ENCODE assay signal across 8 cellular contexts in genomic region chr18:805008-805754, GRCh38. TPM values are rescaled to one million over a fixed set of nuclear protein-coding genes. Genes with fewer than 3 reads are reported as not detected.
DNase-seq lines count a peak whose midpoint lies in the region; ATAC-seq and TF ChIP-seq lines count a peak whose summit lies in the region.

No MANE protein-coding gene starts in this region.

- ATAC-seq in SK-N-SH treated with all-trans-retinoic acid at 6 μM for 48 hours (no peak), HG02642 (IDR thresholded peaks at IDR 0.05; ENCODE audit: poor library complexity, unreplicated experiment) (peak; percentile 53), HG03457 (IDR thresholded peaks at IDR 0.05; ENCODE audit: unreplicated experiment) (no peak)

- H3K9ac ChIP-seq in SK-N-SH, result no peak overlapping the region
- H3K9ac ChIP-seq in neuronal stem cell (ENCODE audit: low read depth, low read length, poor library complexity), result no peak overlapping the region

- peak overlapping the region; percentile 1; the same call in 1 of the 2 replicates for H3K4me2 ChIP-seq in SK-N-SH
- no peak overlapping the region for H3K4me2 ChIP-seq in neuronal stem cell (ENCODE audit: insufficient read depth, low read length, poor library complexity, severe bottlenecking)

- peaks cover 41% of the 10 kb centered on the region for H4K20me1 ChIP-seq in SK-N-SH (ENCODE audit: insufficient read depth)

- TF ChIP-seq EP300 in SK-N-SH (IDR thresholded peaks at IDR 0.05; ENCODE audit: borderline replicate concordance in 1 of 2, low read depth in 1 of 2, low read length in 1 of 2), result no peak

- no peaks in the 10 kb centered on the region for H3K9me3 Mint-ChIP-seq in activated T-helper 2 cell treated with anti-CD3 and anti-CD28 coated beads, Interferon-gamma antibody, Interleukin-2, Interleukin-4, amounts not matched to agents 10 μg/mL and 5 μg/mL and 100 μg/mL, durations not matched to agents 14 hours and 24 hours and 36 hours
- no peaks in the 10 kb centered on the region for H3K9me3 Mint-ChIP-seq in progenitor cell of endocrine pancreas (ENCODE audit: low read depth)

- H3K36me3 Mint-ChIP-seq in activated T-helper 2 cell treated with anti-CD3 and anti-CD28 coated beads, Interferon-gamma antibody, Interleukin-2, Interleukin-4, amounts not matched to agents 10 μg/mL and 5 μg/mL and 100 μg/mL, durations not matched to agents 14 hours and 24 hours and 36 hours (ENCODE audit: low read depth), result peaks cover 26% of the 10 kb centered on the region
- peaks cover 2% of the 10 kb centered on the region for H3K36me3 Mint-ChIP-seq in progenitor cell of endocrine pancreas (ENCODE audit: insufficient read depth)

- TF ChIP-seq CTCF in SK-N-SH (IDR thresholded peaks at IDR 0.05) (no peak), progenitor cell of endocrine pancreas (IDR thresholded peaks at IDR 0.05; ENCODE audit: unreplicated experiment) (no peak)

- no peak overlapping the region for H3K18ac ChIP-seq in neuronal stem cell (ENCODE audit: low read length)

- H2BK5ac ChIP-seq in neuronal stem cell (ENCODE audit: low read length), result no peak overlapping the region

- intact Hi-C loops in activated T-helper 2 cell treated with anti-CD3 and anti-CD28 coated beads, Interferon-gamma antibody, Interleukin-2, Interleukin-4, amounts not matched to agents 10 μg/mL and 5 μg/mL and 100 μg/mL, durations not matched to agents 14 hours and 24 hours and 36 hours (cut with micrococcal nuclease), result no loop called here

- H3K23ac ChIP-seq in neuronal stem cell (ENCODE audit: low read depth, low read length, poor library complexity), result no peak overlapping the region

- 68% methylated on average over 5 of the region's 5 CpGs for WGBS in SK-N-SH (ENCODE audit: low lambda C conversion rate)
- no CpG with 5 or more reads among the region's 5 CpGs for WGBS in neuronal stem cell (ENCODE audit: extremely low coverage in 2 of 2, insufficient read length in 2 of 2, insufficient replicate concordance in 1 of 2), 2 donors

- H2BK120ac ChIP-seq in neuronal stem cell (ENCODE audit: low read depth, low read length), result no peak overlapping the region

- H2AFZ ChIP-seq in SK-N-SH (ENCODE audit: low read depth), result no peak overlapping the region
- H2AFZ ChIP-seq in neuronal stem cell (ENCODE audit: low read length), result no peak overlapping the region

- H3K4me1 Mint-ChIP-seq in activated T-helper 2 cell treated with anti-CD3 and anti-CD28 coated beads, Interferon-gamma antibody, Interleukin-2, Interleukin-4, amounts not matched to agents 10 μg/mL and 5 μg/mL and 100 μg/mL, durations not matched to agents 14 hours and 24 hours and 36 hours (ENCODE audit: low read depth), result peaks cover 61% of the 10 kb centered on the region
- peaks cover 22% of the 10 kb centered on the region for H3K4me1 Mint-ChIP-seq in progenitor cell of endocrine pancreas (ENCODE audit: low read depth)

- no peak overlapping the region for H3K4ac ChIP-seq in neuronal stem cell (ENCODE audit: low read length)

- H2BK15ac ChIP-seq in neuronal stem cell (ENCODE audit: low read length), result no peak overlapping the region

- H3K4me3 ChIP-seq in SK-N-SH (ENCODE audit: low read depth in 2 of 2, low read length in 1 of 2) (no peak overlapping the region), neuronal stem cell (ENCODE audit: low read length in 2 of 2) (no peak overlapping the region)

- TF ChIP-seq RAD21 in SK-N-SH (IDR thresholded peaks at IDR 0.05; ENCODE audit: low read length), result no peak

- H3K9me2 ChIP-seq in SK-N-SH, result no peaks in the 10 kb centered on the region

- no peak overlapping the region for H4K8ac ChIP-seq in neuronal stem cell (ENCODE audit: low read depth, low read length)

- peak overlapping the region; percentile 45 for H3K4me3 Mint-ChIP-seq in activated T-helper 2 cell treated with anti-CD3 and anti-CD28 coated beads, Interferon-gamma antibody, Interleukin-2, Interleukin-4, amounts not matched to agents 10 μg/mL and 5 μg/mL and 100 μg/mL, durations not matched to agents 14 hours and 24 hours and 36 hours (ENCODE audit: low read depth)
- H3K4me3 Mint-ChIP-seq in progenitor cell of endocrine pancreas (ENCODE audit: low read depth), result no peak overlapping the region

- no peak overlapping the region for H3K27ac ChIP-seq in SK-N-SH (ENCODE audit: low read depth in 2 of 2, low read length in 1 of 2)
- H3K27ac ChIP-seq in neuronal stem cell (replicated peaks; ENCODE audit: low read length), result no peak overlapping the region

- peak overlapping the region; percentile 42 for H3K27ac Mint-ChIP-seq in activated T-helper 2 cell treated with anti-CD3 and anti-CD28 coated beads, Interferon-gamma antibody, Interleukin-2, Interleukin-4, amounts not matched to agents 10 μg/mL and 5 μg/mL and 100 μg/mL, durations not matched to agents 14 hours and 24 hours and 36 hours
- peak overlapping the region; percentile 17 for H3K27ac Mint-ChIP-seq in progenitor cell of endocrine pancreas

- no peaks in the 10 kb centered on the region; a peak in 2 of 4 replicates for H3K4me1 ChIP-seq in SK-N-SH (ENCODE audit: control insufficient read depth in 1 of 2, insufficient read depth in 2 of 2, low read depth in 1 of 2, low read length in 1 of 2)
- H3K4me1 ChIP-seq in neuronal stem cell (ENCODE audit: control insufficient read depth in 2 of 2, insufficient read depth in 1 of 2, low read depth in 1 of 2, low read length in 2 of 2), result peaks cover 0 to 9% of the 10 kb centered on the region in 2 donors

- H3F3A ChIP-seq in SK-N-SH (replicated peaks; ENCODE audit: insufficient read depth), result no peaks in the 10 kb centered on the region

- H4K91ac ChIP-seq in neuronal stem cell (ENCODE audit: low read depth, low read length, poor library complexity), result no peak overlapping the region

- no peaks in the 10 kb centered on the region for H3K36me3 ChIP-seq in SK-N-SH (replicated peaks in 1 of 2; ENCODE audit: control insufficient read depth in 1 of 2, insufficient read depth in 2 of 2, low read length in 1 of 2)
- H3K36me3 ChIP-seq in neuronal stem cell (replicated peaks in 1 of 2; ENCODE audit: control insufficient read depth in 2 of 2, insufficient read depth in 2 of 2, low read length in 2 of 2), result no peaks in the 10 kb centered on the region

- peaks cover 84% of the 10 kb centered on the region for H3K79me2 ChIP-seq in SK-N-SH (ENCODE audit: insufficient read depth)

- POLR2A ChIA-PET in SK-N-SH (lab: Yijun Ruan, JAX), result no interaction called here

- H3K27me3 ChIP-seq in SK-N-SH (ENCODE audit: insufficient read depth) (peaks cover 11% of the 10 kb centered on the region; the same call in 1 of the 2 replicates), neuronal stem cell (ENCODE audit: control insufficient read depth in 3 of 3, insufficient read depth in 3 of 3, low read depth in 1 of 3, low read length in 3 of 3) (no peaks in the 10 kb centered on the region)

- H2BK12ac ChIP-seq in neuronal stem cell (ENCODE audit: low read length), result no peak overlapping the region

- CTCF ChIA-PET in SK-N-SH (lab: Yijun Ruan, JAX), result interaction anchor here (1.4 kb wide), 1 partner anchor 93 kb away, joined by 3 read pairs; the partner anchor contains the start of gene ENOSF1

- H3K9me3 ChIP-seq in SK-N-SH, result no peaks in the 10 kb centered on the region
- no peaks in the 10 kb centered on the region for H3K9me3 ChIP-seq in neuronal stem cell (replicated peaks in 1 of 2; ENCODE audit: control insufficient read depth in 2 of 2, insufficient read depth in 1 of 2, low read depth in 1 of 2, low read length in 2 of 2)

- no peak overlapping the region for H3K14ac ChIP-seq in neuronal stem cell (ENCODE audit: low read length)

- H3K27me3 Mint-ChIP-seq in activated T-helper 2 cell treated with anti-CD3 and anti-CD28 coated beads, Interferon-gamma antibody, Interleukin-2, Interleukin-4, amounts not matched to agents 10 μg/mL and 5 μg/mL and 100 μg/mL, durations not matched to agents 14 hours and 24 hours and 36 hours (ENCODE audit: low read depth), result no peaks in the 10 kb centered on the region
- no peaks in the 10 kb centered on the region for H3K27me3 Mint-ChIP-seq in progenitor cell of endocrine pancreas

- DNase-seq in SK-N-SH, result no peak
- DNase-seq in activated T-helper 2 cell treated with anti-CD3 and anti-CD28 coated beads, Interferon-gamma antibody, Interleukin-2, Interleukin-4, amounts not matched to agents 10 μg/mL and 5 μg/mL and 100 μg/mL, durations not matched to agents 14 hours and 24 hours and 36 hours (ENCODE audit: low spot score), result no peak
- no peak for DNase-seq in progenitor cell of endocrine pancreas (ENCODE audit: low spot score, unreplicated experiment)
- no peak for DNase-seq in neuronal stem cell (ENCODE audit: low spot score)
- no peak for DNase-seq in activated CD8-positive, alpha-beta memory T cell treated with anti-CD3 and anti-CD28 coated beads for 24 hours

- no peaks in the 10 kb centered on the region for H3K79me1 ChIP-seq in neuronal stem cell (ENCODE audit: low read depth, low read length)

- H2AK5ac ChIP-seq in neuronal stem cell (ENCODE audit: low read depth, low read length), result no peak overlapping the region

TF ChIP-seq in SK-N-SH, 30 proteins besides CTCF, POLR2A, EP300 and RAD21 (continues in another document):
- TF ChIP-seq RXRA (IDR thresholded peaks at IDR 0.05; ENCODE audit: borderline replicate concordance, low read depth) (no peak), SMC3 (IDR thresholded peaks at IDR 0.05; ENCODE audit: low read depth, low read length) (no peak), TCF12 (IDR thresholded peaks at IDR 0.05) (no peak), MEF2A (IDR thresholded peaks at IDR 0.05; ENCODE audit: borderline replicate concordance, low read depth) (no peak)

TF ChIP-seq in SK-N-SH treated with all-trans-retinoic acid at 6 μM for 48 hours, 23 proteins besides CTCF, POLR2A, EP300 and RAD21:
- no peak for TF ChIP-seq SNAI2 (CRISPR knock-in tag; IDR thresholded peaks at IDR 0.05)
- TF ChIP-seq RARB (CRISPR knock-in tag; IDR thresholded peaks at IDR 0.05), result no peak
- TF ChIP-seq OSR1 (CRISPR knock-in tag; IDR thresholded peaks at IDR 0.05), result no peak
- no peak for TF ChIP-seq BACH2 (CRISPR knock-in tag; IDR thresholded peaks at IDR 0.05; ENCODE audit: borderline replicate concordance)

RNA-seq across cellular contexts. Expression of gene YES1, which starts 6.9 kb away (rescaled TPM):
- 6.7 and 7.9 TPM in 2 replicates for polyA plus RNA-seq in SK-N-SH (2012; rRNA removed)
- polyA plus RNA-seq in SK-N-SH (2012; cell fraction: cytosol; rRNA removed), result 11.0 and 11.8 TPM in 2 replicates
- 7.0 and 7.1 TPM in 2 replicates for polyA plus RNA-seq in SK-N-SH (2012; cell fraction: nucleus; rRNA removed)
- 18.4 and 18.5 TPM in 2 replicates for total RNA-seq in activated T-helper 2 cell treated with anti-CD3 and anti-CD28 coated beads, Interferon-gamma antibody, Interleukin-2, Interleukin-4, amounts not matched to agents 10 μg/mL and 5 μg/mL and 100 μg/mL, durations not matched to agents 14 hours and 24 hours and 36 hours
- total RNA-seq in progenitor cell of endocrine pancreas, result 55.5 and 58.8 TPM in 2 replicates
- 55.9 TPM for polyA plus RNA-seq in neuronal stem cell (2013, experiment 1 of 2)
- polyA plus RNA-seq in neuronal stem cell (2013, experiment 2 of 2), result 57.2 TPM
